In the genomic region with DNA sequence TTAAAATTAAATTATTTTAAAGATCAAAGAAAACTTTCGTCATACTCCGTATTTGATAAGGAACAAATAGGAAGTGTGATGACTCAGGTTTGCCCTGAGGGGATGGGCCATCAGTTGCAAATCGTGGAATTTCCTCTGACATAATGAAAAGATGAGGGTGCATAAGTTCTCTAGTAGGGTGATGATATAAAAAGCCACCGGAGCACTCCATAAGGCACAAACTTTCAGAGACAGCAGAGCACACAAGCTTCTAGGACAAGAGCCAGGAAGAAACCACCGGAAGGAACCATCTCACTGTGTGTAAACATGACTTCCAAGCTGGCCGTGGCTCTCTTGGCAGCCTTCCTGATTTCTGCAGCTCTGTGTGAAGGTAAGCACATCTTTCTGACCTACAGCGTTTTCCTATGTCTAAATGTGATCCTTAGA, we compare ENCODE assay signal across 8 cellular contexts. TPM values are rescaled to one million over a fixed set of nuclear protein-coding genes. Genes with fewer than 3 reads are reported as not detected.
A peak's percentile ranks its signal among the peaks of the same experiment; 100 is the strongest.
DNase-seq lines count a peak whose midpoint lies in the region; ATAC-seq, FAIRE-seq and TF ChIP-seq lines count a peak whose summit lies in the region.

Gene CXCL8, plus strand, starts transcription at position 217 of the 426 bp plus-strand sequence. Its CDS starts 90 bp downstream, at position 307.

- H3K27ac ChIP-seq in A673 (ENCODE audit: low read depth, low read length, poor library complexity, severe bottlenecking) (no peak within 1 kb of the TSS), HepG2 (ENCODE audit: extremely low read length, insufficient read depth, low read length) (no peak within 1 kb of the TSS)

- H3K9me3 ChIP-seq in A673 (ENCODE audit: low read depth, low read length, poor library complexity, severe bottlenecking): no peaks in the 10 kb centered on the region
- H3K9me3 ChIP-seq in HepG2 (ENCODE audit: low read length): no peaks in the 10 kb centered on the region

- WGBS in HepG2 (ENCODE audit: low lambda C conversion rate): 2% methylated on average over 7 of the region's 7 CpGs

- intact Hi-C loops in A673 (cut with micrococcal nuclease; ENCODE audit: unreplicated experiment) (no loop called here), HepG2 (cut with micrococcal nuclease; ENCODE audit: unreplicated experiment) (no loop called here)

- no peak within 1 kb of the TSS for H3K9ac ChIP-seq in HepG2 (ENCODE audit: insufficient read depth, low read depth, low read length)

- POLR2A ChIA-PET in A673 (lab: Charles Lee; ENCODE audit: low non-redundant PET): no interaction called here
- POLR2A ChIA-PET in HepG2 (lab: Yijun Ruan, JAX): no interaction called here

- H4K20me1 ChIP-seq in HepG2 (ENCODE audit: insufficient read depth, low read length): no peaks in the 10 kb centered on the region

- TF ChIP-seq RAD21 in HepG2 (CRISPR knock-in tag; IDR thresholded peaks at IDR 0.05): no peak

- H3K4me3 ChIP-seq in A673 (ENCODE audit: low read depth, low read length, poor library complexity, severe bottlenecking): no peak within 1 kb of the TSS
- peak within 1 kb of the TSS; percentile 23 for H3K4me3 ChIP-seq in astrocyte of the spinal cord (ENCODE audit: low read depth, low read length)
- no peak within 1 kb of the TSS; a peak in 1 of 6 replicates for H3K4me3 ChIP-seq in HepG2 (replicated peaks in 1 of 3; ENCODE audit: insufficient read depth in 1 of 3, low read depth in 2 of 3, low read length in 3 of 3)
- no peak within 1 kb of the TSS for H3K4me3 ChIP-seq in H7 (ENCODE audit: insufficient read depth, low read depth, low read length)

- no peaks in the 10 kb centered on the region for H3K36me3 ChIP-seq in A673 (ENCODE audit: insufficient read depth, low read length, poor library complexity, severe bottlenecking)
- no peaks in the 10 kb centered on the region for H3K36me3 ChIP-seq in HepG2 (replicated peaks in 1 of 2; ENCODE audit: control insufficient read depth in 1 of 2, insufficient read depth in 2 of 2, low read length in 2 of 2)
- H3K36me3 ChIP-seq in H7 (replicated peaks; ENCODE audit: control insufficient read depth, insufficient read depth, low read length): no peaks in the 10 kb centered on the region

- H3K27me3 ChIP-seq in A673 (replicated peaks; ENCODE audit: insufficient read depth, low read depth, low read length, poor library complexity) (no peaks in the 10 kb centered on the region), HepG2 (ENCODE audit: control insufficient read depth in 1 of 2, insufficient read depth in 2 of 2, low read length in 2 of 2) (no peaks in the 10 kb centered on the region; a peak in 1 of 5 replicates), H7 (ENCODE audit: control insufficient read depth, insufficient read depth, low read length) (no peaks in the 10 kb centered on the region)

- TF ChIP-seq POLR2A in HepG2 (IDR thresholded peaks at IDR 0.05; ENCODE audit: insufficient read depth in 1 of 2, low read depth in 2 of 2, low read length in 2 of 2): no peak

- BruUV-seq in A673 (replicated peaks; lab: Mats Ljungman, UMichigan) (no TSS peak), HepG2 (replicated peaks; lab: Mats Ljungman, UMichigan) (no TSS peak)

- CTCF ChIA-PET in A673 (lab: Charles Lee): no interaction called here
- CTCF ChIA-PET in HepG2 (lab: Yijun Ruan, JAX; ENCODE audit: low intra/inter-chr PET ratio, low total read pairs): interaction anchor here (1.5 kb wide), 1 partner anchor 11 kb away, joined by 4 read pairs; no protein-coding TSS in a partner anchor

- peak; percentile 4 for FAIRE-seq in HepG2 (lab: Jason Lieb, UNC)

- in situ Hi-C loops in astrocyte of the spinal cord (cut with HindIII; ENCODE audit: low sequenced_read_pairs) (no loop called here), HepG2 (cut with HindIII; ENCODE audit: extremely low pct_ligation_motif_present, low pct_unique_long_range_greater_than_20kb) (no loop called here)

- TF ChIP-seq CTCF in A673 (conservative IDR thresholded peaks at IDR 0.05; ENCODE audit: low read depth, low read length) (no peak), astrocyte of the spinal cord (IDR thresholded peaks at IDR 0.05; ENCODE audit: low read depth, low read length) (no peak), HepG2 (CRISPR knock-in tag; IDR thresholded peaks at IDR 0.05) (no peak)

- H2AFZ ChIP-seq in HepG2 (ENCODE audit: low read length): no peak within 1 kb of the TSS

- no peak for TF ChIP-seq EP300 in HepG2 (IDR thresholded peaks at IDR 0.05; ENCODE audit: low read depth in 2 of 2, low read length in 2 of 2)
- no peak for TF ChIP-seq EP300 in HepG2 (CRISPR knock-in tag; IDR thresholded peaks at IDR 0.05; ENCODE audit: borderline replicate concordance)

- H3K4me1 ChIP-seq in A673 (ENCODE audit: insufficient read depth, low read length, poor library complexity, severe bottlenecking) (no peaks in the 10 kb centered on the region), HepG2 (ENCODE audit: insufficient read depth, low read length) (no peaks in the 10 kb centered on the region)

- H3K79me2 ChIP-seq in HepG2 (ENCODE audit: insufficient read depth, low read length): no peaks in the 10 kb centered on the region

- peak within 1 kb of the TSS; percentile 51; the same call in 1 of the 2 replicates for H3K4me2 ChIP-seq in HepG2 (ENCODE audit: low read depth, low read length)

- DNase-seq in A673 (ENCODE audit: low spot score) (peak; percentile 79), NCI-H345 treated with DMSO at 0.1 percent for 48 hours (lab: John Stamatoyannopoulos, UW; ENCODE audit: unreplicated experiment) (peak; percentile 22), astrocyte of the spinal cord (ENCODE audit: low read depth, low spot score) (peak; percentile 94), HepG2 (ENCODE audit: low spot score) (peak; percentile 53), cortex of kidney (lab: John Stamatoyannopoulos, UW) (no peak), H7 (no peak)

- peak; percentile 52 for ATAC-seq in GM21723 (IDR thresholded peaks at IDR 0.05; ENCODE audit: unreplicated experiment)
- peak; percentile 68; the same call in 2 of the 3 replicates for ATAC-seq in HepG2
- no peak for ATAC-seq in GM21825 (IDR thresholded peaks at IDR 0.05; ENCODE audit: unreplicated experiment)

TF ChIP-seq in HepG2, 621 proteins besides CTCF, POLR2A, EP300 and RAD21 (continues in another document):
- TF ChIP-seq ZNF883 (CRISPR knock-in tag; IDR thresholded peaks at IDR 0.05; ENCODE audit: not compliant biosample characterization) (no peak), RFX3 (CRISPR knock-in tag; IDR thresholded peaks at IDR 0.05) (no peak), TBL1XR1 (IDR thresholded peaks at IDR 0.05; ENCODE audit: borderline replicate concordance, low read length, partially characterized antibody) (no peak), ETV5 (CRISPR knock-in tag; IDR thresholded peaks at IDR 0.05; ENCODE audit: borderline replicate concordance) (peak; percentile 91; the same call in 1 of the 2 replicates), BCL6 (CRISPR knock-in tag; IDR thresholded peaks at IDR 0.05) (0 out of 2 replicates have a peak, but pooled peaks have one; percentile 12), TRIM24 (CRISPR knock-in tag; IDR thresholded peaks at IDR 0.05) (no peak)

RNA-seq across cellular contexts. Expression of gene CXCL8, which starts in this region (rescaled TPM):
- total RNA-seq in A673 (2021): 2.5 and 2.7 TPM in 2 replicates
- total RNA-seq in HepG2 (2016; rRNA removed; fragmentation: Illumina TruSeq; extraction: Trizol): 4.9 and 7.8 TPM in 2 replicates
- total RNA-seq in HepG2 (2016; cell fraction: cytosol; rRNA removed; fragmentation: Illumina TruSeq; extraction: Trizol; ENCODE audit: low read depth): 6.3 TPM in 2 replicates
- total RNA-seq in HepG2 (2016; cell fraction: insoluble cytoplasmic fraction; rRNA removed; fragmentation: Illumina TruSeq; extraction: Trizol): 4.5 and 8.5 TPM in 2 replicates
- total RNA-seq in HepG2 (2016; cell fraction: membrane; rRNA removed; fragmentation: Illumina TruSeq; extraction: Trizol): 8.4 and 12.9 TPM in 2 replicates
- total RNA-seq in HepG2 (2016; cell fraction: nucleus; rRNA removed; fragmentation: Illumina TruSeq; extraction: Trizol): 10.4 and 13.0 TPM in 2 replicates
- 1.2 and 1.8 TPM in 2 replicates for polyA plus RNA-seq in HepG2 (2011; rRNA removed)
- 0.40 and 0.65 TPM in 2 replicates for polyA plus RNA-seq in HepG2 (2011; cell fraction: cytosol; rRNA removed)
- polyA plus RNA-seq in HepG2 (2011; cell fraction: nucleus; rRNA removed): 0.24 and 0.33 TPM in 2 replicates
- polyA plus RNA-seq in HepG2 (2012): 0.21 and 0.87 TPM in 2 replicates
- 2.0 and 2.3 TPM in 2 replicates for polyA plus RNA-seq in HepG2 (2016; cell fraction: cytosol; fragmentation: Illumina TruSeq; extraction: Trizol; ENCODE audit: low read depth)
- polyA plus RNA-seq in HepG2 (2016; cell fraction: insoluble cytoplasmic fraction; fragmentation: Illumina TruSeq; extraction: Trizol; ENCODE audit: low read depth): 3.1 TPM in 2 replicates
- polyA plus RNA-seq in HepG2 (2016; cell fraction: membrane; fragmentation: Illumina TruSeq; extraction: Trizol; ENCODE audit: low read depth): 2.6 and 3.7 TPM in 2 replicates
- 12.4 and 13.0 TPM in 2 replicates for polyA plus RNA-seq in HepG2 (2016; cell fraction: nucleus; fragmentation: Illumina TruSeq; extraction: Trizol; ENCODE audit: insufficient read depth, low read depth)
- 0.60 and 2.4 TPM in 2 replicates for polyA minus RNA-seq in HepG2 (2011; rRNA and poly(A)+ RNA removed; ENCODE audit: low replicate concordance)
- 0.62 and 1.3 TPM in 2 replicates for polyA minus RNA-seq in HepG2 (2011; cell fraction: cytosol; rRNA and poly(A)+ RNA removed)
- 1.2 and 1.9 TPM in 2 replicates for polyA minus RNA-seq in HepG2 (2011; cell fraction: nucleus; rRNA and poly(A)+ RNA removed)
- total RNA-seq in H7 (2014; rRNA removed; shearing (Covaris generic)): not detected in 2 replicates

Comparison
In these comparisons a context has a peak if more than half of its experiments do, and no peak if none do; other contexts are left out.
1. DNase-seq: peak in A673 (single experiment), NCI-H345 treated with DMSO at 0.1 percent for 48 hours (single experiment), astrocyte of the spinal cord (single experiment) and HepG2 (single experiment); none in cortex of kidney (single experiment) and H7 (single experiment).